ENCODE assay signal across 13 cellular contexts in genomic region chr20:44716309-44717106, GRCh38. TPM values are rescaled to one million over a fixed set of nuclear protein-coding genes. Genes with fewer than 3 reads are reported as not detected.
DNase-seq lines count a peak whose midpoint lies in the region; ATAC-seq, FAIRE-seq and TF ChIP-seq lines count a peak whose summit lies in the region.
"Had no signal": no experiment of that assay in that cellular context is flagged by ENCODE, and none has a peak within 500 bp of the region (broad histone marks: within the 10 kb centered on the region; RNA-seq: fewer than 3 reads in every experiment).

No MANE protein-coding gene starts in this region.

- no peaks in the 10 kb centered on the region for H3K36me3 ChIP-seq in bronchial epithelial cell (ENCODE audit: control insufficient read depth, insufficient read depth, low read length)
- H3K36me3 ChIP-seq in thoracic aorta: no peaks in the 10 kb centered on the region

- H3K27me3 ChIP-seq in bronchial epithelial cell (ENCODE audit: control insufficient read depth, insufficient read depth, low read length) (no peaks in the 10 kb centered on the region), thoracic aorta (replicated peaks; ENCODE audit: insufficient read depth) (no peaks in the 10 kb centered on the region)

- H3K9me3 ChIP-seq in thoracic aorta: no peaks in the 10 kb centered on the region

- peaks cover 54 to 98% of the 10 kb centered on the region in 2 donors for H3K4me1 ChIP-seq in thoracic aorta (ENCODE audit: control insufficient read depth in 1 of 2, low read depth in 2 of 2)

- TF ChIP-seq CTCF in bronchial epithelial cell (IDR thresholded peaks at IDR 0.05; ENCODE audit: insufficient read depth, low read length, severe bottlenecking) (no peak), thoracic aorta (IDR thresholded peaks at IDR 0.05) (no peak)

- H3K4me3 ChIP-seq in bronchial epithelial cell (ENCODE audit: low read depth, low read length) (no peak overlapping the region), thoracic aorta (peak overlapping the region; percentile 72)

- peak; percentile 88 for FAIRE-seq in HTR-8/SVneo (lab: Jason Lieb, UNC)
- no peak for FAIRE-seq in bronchial epithelial cell (lab: Jason Lieb, UNC)

- no peak for DNase-seq in HTR-8/SVneo (ENCODE audit: insufficient read length, low spot score)
- peak; percentile 40 for DNase-seq in bronchial epithelial cell (ENCODE audit: low read depth)
- peak; percentile 76 for DNase-seq in myocyte (ENCODE audit: low read depth)
- no peak for DNase-seq in thoracic aorta (ENCODE audit: low spot score)
- no peak for DNase-seq in NCI-H1417 treated with DMSO at 0.1 percent for 48 hours (lab: John Stamatoyannopoulos, UW)
- no peak for DNase-seq in stimulated activated naive CD8-positive, alpha-beta T cell treated with anti-CD3 and anti-CD28 coated beads, Interleukin-15, Interleukin-2, amounts not matched to agents 100 U/mL and 50 U/mL, for 24 hours
- DNase-seq: activated CD4-positive, alpha-beta T cell treated with anti-CD3 and anti-CD28 coated beads for 1 hour; activated CD8-positive, alpha-beta memory T cell treated with anti-CD3 and anti-CD28 coated beads, Interleukin-2, amount 50 U/mL, for 48 hours; activated naive CD4-positive, alpha-beta T cell treated with anti-CD3 and anti-CD28 coated beads for 36 hours; C1 segment of cervical spinal cord; DMS153; T-helper 17 cell had no signal

- peak overlapping the region; percentile 97 to 99 for H3K27ac ChIP-seq in thoracic aorta

- no peak for ATAC-seq in thoracic aorta (ENCODE audit: insufficient number of reproducible peaks, low FRiP score, low read depth)
- ATAC-seq in GM18867 (IDR thresholded peaks at IDR 0.05; ENCODE audit: unreplicated experiment): no peak
- no peak for ATAC-seq in stimulated activated naive CD8-positive, alpha-beta T cell treated with anti-CD3 and anti-CD28 coated beads, Interleukin-15, Interleukin-2, amounts not matched to agents 100 U/mL and 50 U/mL, for 24 hours
- ATAC-seq: T-helper 17 cell had no signal

RNA-seq across cellular contexts. Expression of gene CCN5, which starts 1.3 kb away (rescaled TPM):
- total RNA-seq in bronchial epithelial cell (0.38 TPM in 1 of 2 replicates, not detected in the other), myocyte (0.16 and 0.19 TPM in 2 replicates), thoracic aorta (100 to 1,000 TPM; 652 to 994 TPM)
- 1.5 TPM for polyA plus RNA-seq in myocyte (2012)
- total RNA-seq: activated naive CD4-positive, alpha-beta T cell treated with anti-CD3 and anti-CD28 coated beads for 36 hours; T-helper 17 cell had no signal

RNA-seq across cellular contexts. Expression of gene KCNK15, which starts 29.2 kb away (rescaled TPM):
- total RNA-seq in bronchial epithelial cell: under 0.01 and 0.26 TPM in 2 replicates
- not detected in 2 replicates for total RNA-seq in myocyte
- 0.24 TPM for polyA plus RNA-seq in myocyte (2012)
- total RNA-seq in thoracic aorta: 10 to 100 TPM; 26.3 to 60.0 TPM
- total RNA-seq: T-helper 17 cell had no signal

Comparison
In these comparisons a context has a peak if more than half of its experiments do, and no peak if none do; other contexts are left out.
1. DNase-seq: peak in bronchial epithelial cell (single experiment) and myocyte (single experiment); none in HTR-8/SVneo (single experiment), thoracic aorta (single experiment), NCI-H1417 treated with DMSO at 0.1 percent for 48 hours (single experiment) and stimulated activated naive CD8-positive, alpha-beta T cell treated with anti-CD3 and anti-CD28 coated beads, Interleukin-15, Interleukin-2, amounts not matched to agents 100 U/mL and 50 U/mL, for 24 hours (single experiment).
2. RNA of gene CCN5, which starts 1.3 kb away (total RNA-seq): 652 to 994 TPM in thoracic aorta; 0.16 to 0.19 TPM in myocyte and 0.38 TPM in bronchial epithelial cell; every median in the first group is over 100 times any median in the second.
3. RNA of gene KCNK15, which starts 29.2 kb away (total RNA-seq): 26.3 to 60.0 TPM in thoracic aorta; under 0.01 to 0.26 TPM in bronchial epithelial cell and not detected in myocyte; every median in the first group is over 10 times any median in the second.